In genomic region chr7:141220263-141220662, GRCh38 we compare ENCODE assay signal across 9 cellular contexts.
A peak's percentile ranks its signal among the peaks of the same experiment; 100 is the strongest.
DNase-seq lines count a peak whose midpoint lies in the region; ATAC-seq and TF ChIP-seq lines count a peak whose summit lies in the region.
"Had no signal": no experiment of that assay in that cellular context is flagged by ENCODE, and none has a peak within 500 bp of the region (broad histone marks: within the 10 kb centered on the region; RNA-seq: fewer than 3 reads in every experiment).

No MANE protein-coding gene starts in this region.

- TF ChIP-seq CTCF in activated CD8-positive, alpha-beta T cell treated with anti-CD3 and anti-CD28 coated beads for 36 hours (IDR thresholded peaks at IDR 0.05), result peak; percentile 21
- TF ChIP-seq CTCF in astrocyte of the spinal cord (IDR thresholded peaks at IDR 0.05; ENCODE audit: low read depth, low read length) (peak; percentile 18), thyroid gland (IDR thresholded peaks at IDR 0.05) (peak in 4 of 6 experiments; percentile 16 to 49 (median 38)), sigmoid colon (IDR thresholded peaks at IDR 0.05) (no peak)

- H3K4me3 Mint-ChIP-seq in activated CD8-positive, alpha-beta T cell treated with anti-CD3 and anti-CD28 coated beads for 36 hours, result no peak overlapping the region
- H3K4me3 Mint-ChIP-seq in activated CD8-positive, alpha-beta T cell treated with anti-CD3 and anti-CD28 coated beads, Interleukin-2, amount 10 ng/mL, durations not matched to agents 7 days and 5 days, result no peak overlapping the region
- H3K4me3 Mint-ChIP-seq: activated naive CD4-positive, alpha-beta T cell treated with anti-CD3 and anti-CD28 coated beads for 36 hours had no signal

- H3K36me3 ChIP-seq in thyroid gland (no peaks in the 10 kb centered on the region), sigmoid colon (no peaks in the 10 kb centered on the region)

- H3K27ac Mint-ChIP-seq in activated CD8-positive, alpha-beta T cell treated with anti-CD3 and anti-CD28 coated beads for 36 hours, result no peak overlapping the region
- H3K27ac Mint-ChIP-seq in activated CD8-positive, alpha-beta T cell treated with anti-CD3 and anti-CD28 coated beads, Interleukin-2, amount 10 ng/mL, durations not matched to agents 7 days and 5 days, result no peak overlapping the region
- no peak overlapping the region for H3K27ac Mint-ChIP-seq in activated naive CD4-positive, alpha-beta T cell treated with anti-CD3 and anti-CD28 coated beads, Interleukin-2, amount 50 U/mL, for 72 hours
- H3K27ac Mint-ChIP-seq: activated naive CD4-positive, alpha-beta T cell treated with anti-CD3 and anti-CD28 coated beads for 36 hours had no signal

- in situ Hi-C loops in astrocyte of the spinal cord (cut with HindIII; ENCODE audit: low sequenced_read_pairs), result no loop called here

- no peak for TF ChIP-seq EP300 in sigmoid colon (IDR thresholded peaks at IDR 0.05)

- H3K27me3 Mint-ChIP-seq in activated CD8-positive, alpha-beta T cell treated with anti-CD3 and anti-CD28 coated beads for 36 hours, result peaks cover 5% of the 10 kb centered on the region
- H3K27me3 Mint-ChIP-seq in activated CD8-positive, alpha-beta T cell treated with anti-CD3 and anti-CD28 coated beads, Interleukin-2, amount 10 ng/mL, durations not matched to agents 7 days and 5 days (ENCODE audit: low read depth), result no peaks in the 10 kb centered on the region

- no peaks in the 10 kb centered on the region for H3K9me3 ChIP-seq in thyroid gland
- H3K9me3 ChIP-seq in sigmoid colon, result no peaks in the 10 kb centered on the region

- H3K36me3 Mint-ChIP-seq in activated CD8-positive, alpha-beta T cell treated with anti-CD3 and anti-CD28 coated beads for 36 hours (ENCODE audit: low read depth), result no peaks in the 10 kb centered on the region
- no peaks in the 10 kb centered on the region for H3K36me3 Mint-ChIP-seq in activated CD8-positive, alpha-beta T cell treated with anti-CD3 and anti-CD28 coated beads, Interleukin-2, amount 10 ng/mL, durations not matched to agents 7 days and 5 days (ENCODE audit: low read depth)
- no peaks in the 10 kb centered on the region for H3K36me3 Mint-ChIP-seq in activated naive CD4-positive, alpha-beta T cell treated with anti-CD3 and anti-CD28 coated beads, Interleukin-2, amount 50 U/mL, for 72 hours

- no peaks in the 10 kb centered on the region for H3K9me3 Mint-ChIP-seq in activated CD8-positive, alpha-beta T cell treated with anti-CD3 and anti-CD28 coated beads for 36 hours
- H3K9me3 Mint-ChIP-seq in activated CD8-positive, alpha-beta T cell treated with anti-CD3 and anti-CD28 coated beads, Interleukin-2, amount 10 ng/mL, durations not matched to agents 7 days and 5 days (ENCODE audit: insufficient read depth), result no peaks in the 10 kb centered on the region
- H3K9me3 Mint-ChIP-seq in activated naive CD4-positive, alpha-beta T cell treated with anti-CD3 and anti-CD28 coated beads, Interleukin-2, amount 50 U/mL, for 72 hours, result no peaks in the 10 kb centered on the region
- H3K9me3 Mint-ChIP-seq: activated naive CD4-positive, alpha-beta T cell treated with anti-CD3 and anti-CD28 coated beads for 36 hours had no signal

- ATAC-seq in activated CD8-positive, alpha-beta T cell treated with anti-CD3 and anti-CD28 coated beads for 36 hours, result no peak
- ATAC-seq in activated CD8-positive, alpha-beta T cell treated with anti-CD3 and anti-CD28 coated beads, Interleukin-2, amount 10 ng/mL, durations not matched to agents 7 days and 5 days, result no peak
- no peak for ATAC-seq in GM18870 (IDR thresholded peaks at IDR 0.05; ENCODE audit: unreplicated experiment)
- ATAC-seq in activated naive CD4-positive, alpha-beta T cell treated with anti-CD3 and anti-CD28 coated beads, Interleukin-2, amount 50 U/mL, for 72 hours, result no peak

- TF ChIP-seq POLR2A in thyroid gland (IDR thresholded peaks at IDR 0.05) (no peak), sigmoid colon (IDR thresholded peaks at IDR 0.05) (no peak)

- intact Hi-C loops in activated CD8-positive, alpha-beta T cell treated with anti-CD3 and anti-CD28 coated beads for 36 hours (cut with micrococcal nuclease), result no loop called here
- intact Hi-C loops in thyroid gland (cut with DNase I), result loop anchor here (10.0 kb wide), 1 partner anchor 145 kb away; the partner anchor contains the start of gene TMEM178B
- intact Hi-C loops in sigmoid colon (cut with DNase I), result no loop called here

- H3K4me3 ChIP-seq in astrocyte of the spinal cord (ENCODE audit: low read depth, low read length), result no peak overlapping the region
- no peak overlapping the region for H3K4me3 ChIP-seq in thyroid gland (replicated peaks in 1 of 3)
- H3K4me3 ChIP-seq in sigmoid colon, result no peak overlapping the region

- H3K4me1 Mint-ChIP-seq in activated CD8-positive, alpha-beta T cell treated with anti-CD3 and anti-CD28 coated beads for 36 hours (ENCODE audit: low read depth), result no peaks in the 10 kb centered on the region
- no peaks in the 10 kb centered on the region for H3K4me1 Mint-ChIP-seq in activated CD8-positive, alpha-beta T cell treated with anti-CD3 and anti-CD28 coated beads, Interleukin-2, amount 10 ng/mL, durations not matched to agents 7 days and 5 days (ENCODE audit: low read depth)

- POLR2A ChIA-PET in activated CD8-positive, alpha-beta T cell treated with anti-CD3 and anti-CD28 coated beads for 36 hours (lab: Charles Lee), result no interaction called here
- POLR2A ChIA-PET in activated CD8-positive, alpha-beta T cell treated with anti-CD3 and anti-CD28 coated beads, Interleukin-2, amount 10 ng/mL, durations not matched to agents 7 days and 5 days (lab: Charles Lee), result no interaction called here

- no peak overlapping the region for H3K27ac ChIP-seq in thyroid gland
- H3K27ac ChIP-seq in sigmoid colon, result no peak overlapping the region

- peak; percentile 4 for DNase-seq in activated CD8-positive, alpha-beta T cell treated with anti-CD3 and anti-CD28 coated beads for 36 hours
- DNase-seq in activated CD8-positive, alpha-beta T cell treated with anti-CD3 and anti-CD28 coated beads, Interleukin-2, amount 10 ng/mL, durations not matched to agents 7 days and 5 days, result no peak
- DNase-seq in NCI-H1930 (lab: John Stamatoyannopoulos, UW) (peak; percentile 8 to 28), astrocyte of the spinal cord (ENCODE audit: low read depth, low spot score) (no peak), thyroid gland (peak in 1 of 2 donors; percentile 22), sigmoid colon (no peak)
- no peak for DNase-seq in activated naive CD4-positive, alpha-beta T cell treated with anti-CD3 and anti-CD28 coated beads, Interleukin-2, amount 50 U/mL, for 72 hours (ENCODE audit: low spot score in 2 of 2)

- H3K27me3 ChIP-seq in thyroid gland (no peaks in the 10 kb centered on the region), sigmoid colon (no peaks in the 10 kb centered on the region)

- CTCF ChIA-PET in activated CD8-positive, alpha-beta T cell treated with anti-CD3 and anti-CD28 coated beads for 36 hours (lab: Charles Lee), result no interaction called here
- CTCF ChIA-PET in activated CD8-positive, alpha-beta T cell treated with anti-CD3 and anti-CD28 coated beads, Interleukin-2, amount 10 ng/mL, durations not matched to agents 7 days and 5 days (lab: Charles Lee), result no interaction called here

- peaks cover 0 to 14% of the 10 kb centered on the region in 2 donors for H3K4me1 ChIP-seq in thyroid gland
- no peaks in the 10 kb centered on the region for H3K4me1 ChIP-seq in sigmoid colon

- 52 to 60% methylated on average over 4 of the region's 4 CpGs for WGBS in thyroid gland, 2 donors
- WGBS in sigmoid colon, 2 donors, result 60 to 63% methylated on average over 4 of the region's 4 CpGs

Comparison
In these comparisons a context has a peak if more than half of its experiments do, and no peak if none do; other contexts are left out.
1. DNase-seq: peak in activated CD8-positive, alpha-beta T cell treated with anti-CD3 and anti-CD28 coated beads for 36 hours (single experiment) and NCI-H1930 (2 of 2); none in activated CD8-positive, alpha-beta T cell treated with anti-CD3 and anti-CD28 coated beads, Interleukin-2, amount 10 ng/mL, durations not matched to agents 7 days and 5 days (single experiment), astrocyte of the spinal cord (single experiment), sigmoid colon (single experiment) and activated naive CD4-positive, alpha-beta T cell treated with anti-CD3 and anti-CD28 coated beads, Interleukin-2, amount 50 U/mL, for 72 hours (0 of 2).
2. CTCF ChIP-seq: peak in activated CD8-positive, alpha-beta T cell treated with anti-CD3 and anti-CD28 coated beads for 36 hours (single experiment), astrocyte of the spinal cord (single experiment) and thyroid gland (4 of 6); none in sigmoid colon (0 of 4).